Comparison of ENCODE assay signal across 21 cellular contexts in genomic region chr10:26310361-26310760, GRCh38.
DNase-seq lines count a peak whose midpoint lies in the region; ATAC-seq and TF ChIP-seq lines count a peak whose summit lies in the region.
"Had no signal": no experiment of that assay in that cellular context is flagged by ENCODE, and none has a peak within 500 bp of the region (broad histone marks: within the 10 kb centered on the region; RNA-seq: fewer than 3 reads in every experiment).

No MANE protein-coding gene starts in this region.

- TF ChIP-seq CTCF in GM12865 (IDR thresholded peaks at IDR 0.05; ENCODE audit: insufficient read depth, low read depth, low read length, missing control alignments), result no peak
- TF ChIP-seq CTCF in type B pancreatic cell (conservative IDR thresholded peaks at IDR 0.05), result no peak

- no peaks in the 10 kb centered on the region for H3K36me3 Mint-ChIP-seq in type B pancreatic cell
- H3K36me3 Mint-ChIP-seq: activated CD4-positive, alpha-beta memory T cell treated with anti-CD3 and anti-CD28 coated beads for 36 hours; activated naive CD4-positive, alpha-beta T cell treated with anti-CD3 and anti-CD28 coated beads, Interleukin-2, amount 50 U/mL, for 72 hours; brain had no signal

- H3K4me3 ChIP-seq in GM12865 (ENCODE audit: low read depth, low read length), result no peak overlapping the region
- H3K4me3 ChIP-seq: lower lobe of right lung, Peyer's patch, vagina had no signal

- peaks cover 10% of the 10 kb centered on the region for H3K4me1 Mint-ChIP-seq in type B pancreatic cell (ENCODE audit: unreplicated experiment)

- H3K27ac ChIP-seq in caudate nucleus (ENCODE audit: low read depth, low read length), result no peak overlapping the region
- H3K27ac ChIP-seq: lower lobe of right lung, Peyer's patch, vagina had no signal

- H3K27me3 Mint-ChIP-seq in type B pancreatic cell, result peaks cover 19% of the 10 kb centered on the region

- no peaks in the 10 kb centered on the region for H3K9me3 Mint-ChIP-seq in type B pancreatic cell
- H3K9me3 Mint-ChIP-seq: activated CD4-positive, alpha-beta memory T cell treated with anti-CD3 and anti-CD28 coated beads for 36 hours; activated naive CD4-positive, alpha-beta T cell treated with anti-CD3 and anti-CD28 coated beads, Interleukin-2, amount 50 U/mL, for 72 hours; activated T-cell treated with anti-CD3 and anti-CD28 coated beads, Interleukin-2, amount 50 U/mL, for 4 hours; CD4-positive, alpha-beta T cell had no signal

- peak; percentile 55 for ATAC-seq in GM19395 (IDR thresholded peaks at IDR 0.05; ENCODE audit: unreplicated experiment)
- ATAC-seq in HG02840 (IDR thresholded peaks at IDR 0.05; ENCODE audit: low FRiP score, unreplicated experiment), result peak; percentile 63
- ATAC-seq in HG03575 (IDR thresholded peaks at IDR 0.05; ENCODE audit: extremely low read depth, insufficient number of reproducible peaks, low FRiP score, unreplicated experiment), result peak; percentile 49
- ATAC-seq: activated naive CD4-positive, alpha-beta T cell treated with anti-CD3 and anti-CD28 coated beads, Interleukin-2, amount 50 U/mL, for 72 hours; activated T-cell treated with anti-CD3 and anti-CD28 coated beads, Interleukin-2, amount 50 U/mL, for 4 hours; lower lobe of right lung had no signal

- H3K4me3 Mint-ChIP-seq in type B pancreatic cell, result no peak overlapping the region
- H3K4me3 Mint-ChIP-seq: activated CD4-positive, alpha-beta memory T cell treated with anti-CD3 and anti-CD28 coated beads for 36 hours; activated T-cell treated with anti-CD3 and anti-CD28 coated beads, Interleukin-2, amount 50 U/mL, for 4 hours; brain; CD4-positive, alpha-beta T cell had no signal

- DNase-seq in GM12865 (ENCODE audit: low read depth) (peak; percentile 21), caudate nucleus (lab: John Stamatoyannopoulos, UW) (no peak), type B pancreatic cell (ENCODE audit: extremely low spot score, unreplicated experiment) (no peak)
- DNase-seq in activated naive CD4-positive, alpha-beta T cell (lab: John Stamatoyannopoulos, UW), result no peak
- DNase-seq in activated CD4-positive, alpha-beta T cell treated with anti-CD3 and anti-CD28 coated beads for 4 hours, result no peak
- DNase-seq: activated CD4-positive, alpha-beta memory T cell treated with anti-CD3 and anti-CD28 coated beads for 36 hours; activated T-cell treated with anti-CD3 and anti-CD28 coated beads, Interleukin-2, amount 50 U/mL, for 4 hours; CD4-positive, alpha-beta T cell; DMS79 treated with DMSO at 0.1 percent for 48 hours; erythroblast; Kasumi-1; lower lobe of right lung; NCI-H774; Peyer's patch; stimulated activated CD4-positive, alpha-beta T cell treated with anti-CD3 and anti-CD28 coated beads, Interleukin-1b, Interleukin-23, amount 100 ng/mL, for 48 hours had no signal

- H3K27ac Mint-ChIP-seq in type B pancreatic cell, result no peak overlapping the region
- H3K27ac Mint-ChIP-seq: activated CD4-positive, alpha-beta memory T cell treated with anti-CD3 and anti-CD28 coated beads for 36 hours; activated naive CD4-positive, alpha-beta T cell treated with anti-CD3 and anti-CD28 coated beads, Interleukin-2, amount 50 U/mL, for 72 hours; CD4-positive, alpha-beta T cell had no signal
